ENCODE assay signal across 9 cellular contexts in the genomic region with DNA sequence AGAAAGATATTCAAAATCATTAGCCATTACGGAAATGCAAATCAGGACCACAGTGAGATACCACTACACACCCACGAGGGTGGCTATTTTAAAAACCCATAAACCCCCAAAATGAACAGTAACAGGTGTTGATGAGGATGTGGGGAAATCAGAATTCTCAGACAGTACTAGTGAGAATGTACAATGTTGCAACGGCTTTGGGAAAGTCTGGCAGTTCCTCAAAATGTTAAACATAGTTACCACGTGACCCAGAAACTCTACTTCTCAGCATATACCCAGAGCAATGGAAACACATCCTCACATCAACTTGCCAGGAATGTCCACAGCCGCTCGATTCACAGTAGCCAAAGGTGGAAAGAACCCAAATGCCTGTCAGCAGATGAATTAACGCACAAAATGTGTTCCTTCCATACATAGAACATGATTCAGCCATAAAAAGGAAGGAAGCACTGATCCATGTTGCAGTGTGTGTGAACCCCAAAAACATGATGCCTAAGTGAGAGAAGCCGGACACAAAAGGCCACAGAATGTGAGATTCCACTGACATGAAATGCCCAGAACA. TPM values are rescaled to one million over a fixed set of nuclear protein-coding genes. Genes with fewer than 3 reads are reported as not detected.
DNase-seq lines count a peak whose midpoint lies in the region; ATAC-seq and TF ChIP-seq lines count a peak whose summit lies in the region.
"Had no signal": no experiment of that assay in that cellular context is flagged by ENCODE, and none has a peak within 500 bp of the region (broad histone marks: within the 10 kb centered on the region; RNA-seq: fewer than 3 reads in every experiment).

No MANE protein-coding gene starts in this region.

- intact Hi-C loops in aorta (cut with DNase I), result no loop called here

- ATAC-seq in HG03095 (IDR thresholded peaks at IDR 0.05; ENCODE audit: unreplicated experiment), result peak; percentile 73
- ATAC-seq in aorta (ENCODE audit: low FRiP score), result no peak

- H3K4me3 ChIP-seq in cardiac fibroblast (replicated peaks in 1 of 2; ENCODE audit: low read depth in 2 of 2, low read length in 2 of 2), result no peak overlapping the region
- H3K4me3 ChIP-seq in skeletal muscle cell (ENCODE audit: low read depth, low read length), result no peak overlapping the region
- no peak overlapping the region for H3K4me3 ChIP-seq in MG63
- H3K4me3 ChIP-seq in aorta (ENCODE audit: low read length in 2 of 2), result no peak overlapping the region

- H3K27me3 ChIP-seq in MG63 (peaks cover 2% of the 10 kb centered on the region; the same call in 1 of the 2 replicates), aorta (ENCODE audit: control insufficient read depth in 1 of 2, insufficient read depth in 2 of 2, low read length in 1 of 2) (no peaks in the 10 kb centered on the region)

- no peak for TF ChIP-seq CTCF in cardiac fibroblast (IDR thresholded peaks at IDR 0.05; ENCODE audit: low read depth, low read length)

- no peaks in the 10 kb centered on the region for H3K9me3 ChIP-seq in MG63
- H3K9me3 ChIP-seq in aorta (ENCODE audit: control insufficient read depth, low read length), result no peaks in the 10 kb centered on the region

- H3K27ac ChIP-seq in aorta (ENCODE audit: low read depth in 1 of 2, low read length in 2 of 2), result no peak overlapping the region

- peak; percentile 28 for TF ChIP-seq POLR2A in GM19099 (IDR thresholded peaks at IDR 0.05; ENCODE audit: extremely low read depth, insufficient read length, low read depth)

- no peaks in the 10 kb centered on the region for H3K4me1 ChIP-seq in aorta (ENCODE audit: control insufficient read depth in 1 of 2, insufficient read depth in 2 of 2, low read length in 2 of 2)

- 15 to 16% methylated on average over 8 of the region's 8 CpGs for WGBS in aorta, 2 donors

- H3K36me3 ChIP-seq in MG63 (no peaks in the 10 kb centered on the region), aorta (ENCODE audit: control insufficient read depth in 1 of 2, insufficient read depth in 2 of 2, low read length in 1 of 2) (no peaks in the 10 kb centered on the region)

- DNase-seq in cardiac fibroblast (ENCODE audit: low read depth in 2 of 2), result peak; percentile 73 to 94
- peak; percentile 31 for DNase-seq in skeletal muscle cell (ENCODE audit: low read depth)
- no peak for DNase-seq in MG63
- no peak for DNase-seq in DMS53 (lab: John Stamatoyannopoulos, UW)
- no peak for DNase-seq in NCI-H2107 (lab: John Stamatoyannopoulos, UW)
- DNase-seq in aorta, result no peak

RNA-seq across cellular contexts. Expression of a gene that starts 7.0 kb away (rescaled TPM):
- not detected in 2 replicates for total RNA-seq in MG63 (2014; rRNA removed; shearing (Covaris generic); ENCODE audit: low replicate concordance)
- total RNA-seq in aorta, result 100 to 1,000 TPM; 368 to 411 TPM
- 10 to 100 TPM in 1 of 2 donors, 1 to 10 TPM in 1; 4.0 to 21.8 TPM for polyA plus RNA-seq in aorta
- total RNA-seq: bronchial epithelial cell had no signal

RNA-seq across cellular contexts. Expression of a gene that starts 23.9 kb away (rescaled TPM):
- total RNA-seq in MG63 (2014; rRNA removed; shearing (Covaris generic); ENCODE audit: low replicate concordance), result not detected in 2 replicates
- total RNA-seq in aorta, result 1 to 10 TPM in 1 of 2 donors, under 1 TPM in 1; 0.71 to 1.7 TPM
- polyA plus RNA-seq in aorta, result not detected
- total RNA-seq: bronchial epithelial cell had no signal

RNA-seq across cellular contexts. Expression of a gene that starts 32.8 kb away (rescaled TPM):
- 23.2 and 25.7 TPM in 2 replicates for total RNA-seq in MG63 (2014; rRNA removed; shearing (Covaris generic); ENCODE audit: low replicate concordance)
- 10 to 100 TPM; 16.7 to 27.7 TPM for total RNA-seq in aorta
- 10 to 100 TPM in 1 of 2 donors, 1 to 10 TPM in 1; 3.4 to 32.2 TPM for polyA plus RNA-seq in aorta

RNA-seq across cellular contexts. Expression of a gene that starts 35.3 kb away (rescaled TPM):
- total RNA-seq in MG63 (2014; rRNA removed; shearing (Covaris generic); ENCODE audit: low replicate concordance), result 128 and 138 TPM in 2 replicates
- 100 to 1,000 TPM in 1 of 2 donors, 10 to 100 TPM in 1; 72.0 to 116 TPM for total RNA-seq in aorta
- polyA plus RNA-seq in aorta, result 100 to 1,000 TPM; 114 to 171 TPM

RNA-seq across cellular contexts. Expression of a gene that starts 35.5 kb away (rescaled TPM):
- total RNA-seq in MG63 (2014; rRNA removed; shearing (Covaris generic); ENCODE audit: low replicate concordance), result 1.4 and 3.6 TPM in 2 replicates
- 10 to 100 TPM; 10.9 to 17.4 TPM for total RNA-seq in aorta
- polyA plus RNA-seq in aorta, result 10 to 100 TPM in 1 of 2 donors, 1 to 10 TPM in 1; 1.3 to 19.4 TPM

Comparison
In these comparisons a context has a peak if more than half of its experiments do, and no peak if none do; other contexts are left out.
1. DNase-seq: peak in cardiac fibroblast (2 of 2) and skeletal muscle cell (single experiment); none in MG63 (single experiment), DMS53 (single experiment), NCI-H2107 (single experiment) and aorta (0 of 2).
2. RNA of a gene that starts 7.0 kb away (total RNA-seq): 368 to 411 TPM in aorta; not detected in MG63; every median in the first group is over 100 times any median in the second.